In genomic region chr20:38161412-38161774, GRCh38 we compare ENCODE assay signal across 21 cellular contexts. TPM values are rescaled to one million over a fixed set of nuclear protein-coding genes. Genes with fewer than 3 reads are reported as not detected.
DNase-seq lines count a peak whose midpoint lies in the region; ATAC-seq, FAIRE-seq and TF ChIP-seq lines count a peak whose summit lies in the region.
"Had no signal": no experiment of that assay in that cellular context is flagged by ENCODE, and none has a peak within 500 bp of the region (broad histone marks: within the 10 kb centered on the region; RNA-seq: fewer than 3 reads in every experiment).

No MANE protein-coding gene starts in this region.

- no peak for ATAC-seq in activated CD8-positive, alpha-beta T cell treated with anti-CD3 and anti-CD28 coated beads, Interleukin-2, amount 10 ng/mL, durations not matched to agents 7 days and 5 days
- ATAC-seq in HG02798 (IDR thresholded peaks at IDR 0.05; ENCODE audit: poor library complexity, unreplicated experiment): no peak
- ATAC-seq in GM19035 (IDR thresholded peaks at IDR 0.05; ENCODE audit: unreplicated experiment): no peak

- intact Hi-C loops in PC-9 (cut with micrococcal nuclease; ENCODE audit: unreplicated experiment) (loop anchor here (10.0 kb wide), 2 partner anchors 257 to 597 kb away; partner anchors contain the start of gene VSTM2L), kidney (cut with DNase I) (loop anchor here (10.0 kb wide), 1 partner anchor 87 kb away; no protein-coding TSS in a partner anchor), stomach (cut with DNase I; ENCODE audit: low total_unique reads) (no loop called here)

- H3K27me3 ChIP-seq in PC-9 (ENCODE audit: insufficient read depth, low read depth): no peaks in the 10 kb centered on the region
- H3K27me3 ChIP-seq in stomach: no peaks in the 10 kb centered on the region
- H3K27me3 ChIP-seq: MG63 had no signal

- peaks cover 82% of the 10 kb centered on the region for H3K79me2 ChIP-seq in PC-9 (ENCODE audit: low read depth)

- no peak for FAIRE-seq in kidney (lab: Jason Lieb, UNC)
- FAIRE-seq: D721Med, H1 had no signal

- no TSS peak for BruUV-seq in PC-9 (replicated peaks; lab: Mats Ljungman, UMichigan)

- H3F3A ChIP-seq in PC-9 (ENCODE audit: insufficient read depth, low read depth): peaks cover 60% of the 10 kb centered on the region

- TF ChIP-seq POLR2A in stomach (IDR thresholded peaks at IDR 0.05): no peak

- H3K27ac ChIP-seq in PC-9: 0 out of 2 replicates have a peak overlapping the region, but pooled peaks have one; percentile 17
- peak overlapping the region; percentile 94 to 96 for H3K27ac ChIP-seq in coronary artery
- H3K27ac ChIP-seq in kidney (ENCODE audit: low read depth in 2 of 2, low read length in 2 of 2): no peak overlapping the region
- peak overlapping the region in 3 of 5 donors; percentile 12 to 85 (median 83) for H3K27ac ChIP-seq in stomach
- H3K27ac ChIP-seq: HL-60, KMS-11 had no signal

- H3K4me3 ChIP-seq in PC-9 (no peak overlapping the region), coronary artery (peak overlapping the region; percentile 82), kidney (ENCODE audit: low read length in 2 of 2) (no peak overlapping the region), stomach (no peak overlapping the region)
- H3K4me3 ChIP-seq: MG63 had no signal

- no peaks in the 10 kb centered on the region for H3K36me3 Mint-ChIP-seq in activated CD8-positive, alpha-beta T cell treated with anti-CD3 and anti-CD28 coated beads, Interleukin-2, amount 10 ng/mL, durations not matched to agents 7 days and 5 days (ENCODE audit: low read depth)
- H3K36me3 Mint-ChIP-seq: CD4-positive, alpha-beta memory T cell had no signal

- POLR2A ChIA-PET in PC-9 (lab: Charles Lee; ENCODE audit: unreplicated experiment): interaction anchor here (0.7 kb wide), 2 partner anchors 23 to 52 kb away, joined by 3 read pairs; no protein-coding TSS in a partner anchor
- POLR2A ChIA-PET in activated CD8-positive, alpha-beta T cell treated with anti-CD3 and anti-CD28 coated beads, Interleukin-2, amount 10 ng/mL, durations not matched to agents 7 days and 5 days (lab: Charles Lee): interaction anchor here (0.6 kb wide), 1 partner anchor 394 kb away, joined by 3 read pairs; no protein-coding TSS in a partner anchor

- DNase-seq in PC-9: no peak
- no peak for DNase-seq in coronary artery (ENCODE audit: low spot score)
- DNase-seq in kidney: peak; percentile 57
- DNase-seq in stomach: no peak
- DNase-seq in activated CD8-positive, alpha-beta T cell treated with anti-CD3 and anti-CD28 coated beads, Interleukin-2, amount 10 ng/mL, durations not matched to agents 7 days and 5 days: no peak
- DNase-seq in NCI-H2029 treated with DMSO at 0.1 percent for 48 hours (lab: John Stamatoyannopoulos, UW): no peak
- DNase-seq: CD4-positive, alpha-beta memory T cell; GF-D8; MG63; NCI-H1092 treated with DMSO at 0.1 percent for 48 hours; NCI-H1694; NCI-H446; NCI-H748 treated with DMSO at 0.1 percent for 48 hours; SHP77 had no signal

- TF ChIP-seq CTCF in PC-9 (conservative IDR thresholded peaks at IDR 0.05) (no peak), coronary artery (IDR thresholded peaks at IDR 0.05) (no peak), kidney (IDR thresholded peaks at IDR 0.05; ENCODE audit: borderline replicate concordance, extremely low read depth, insufficient read depth) (no peak), stomach (IDR thresholded peaks at IDR 0.05) (no peak)

- H2AFZ ChIP-seq in PC-9: no peak overlapping the region

- H3K9me3 ChIP-seq in PC-9 (ENCODE audit: insufficient read depth, low read depth) (no peaks in the 10 kb centered on the region), kidney (ENCODE audit: control insufficient read depth in 1 of 2, low read length in 2 of 2) (no peaks in the 10 kb centered on the region), stomach (no peaks in the 10 kb centered on the region)
- H3K9me3 ChIP-seq: MG63 had no signal

- H3K27ac Mint-ChIP-seq in activated CD8-positive, alpha-beta T cell treated with anti-CD3 and anti-CD28 coated beads, Interleukin-2, amount 10 ng/mL, durations not matched to agents 7 days and 5 days: no peak overlapping the region
- H3K27ac Mint-ChIP-seq: B cell; CD4-positive, alpha-beta memory T cell had no signal

- no peak overlapping the region for H3K4me3 Mint-ChIP-seq in activated CD8-positive, alpha-beta T cell treated with anti-CD3 and anti-CD28 coated beads, Interleukin-2, amount 10 ng/mL, durations not matched to agents 7 days and 5 days
- H3K4me3 Mint-ChIP-seq: B cell; CD4-positive, alpha-beta memory T cell had no signal

- no peaks in the 10 kb centered on the region for H3K9me2 ChIP-seq in PC-9 (ENCODE audit: insufficient read depth)

- peaks cover 13% of the 10 kb centered on the region for H3K27me3 Mint-ChIP-seq in activated CD8-positive, alpha-beta T cell treated with anti-CD3 and anti-CD28 coated beads, Interleukin-2, amount 10 ng/mL, durations not matched to agents 7 days and 5 days (ENCODE audit: low read depth)
- H3K27me3 Mint-ChIP-seq: B cell had no signal

- H3K36me3 ChIP-seq in PC-9 (ENCODE audit: low read depth) (peaks cover 69% of the 10 kb centered on the region), kidney (ENCODE audit: control insufficient read depth in 1 of 2, insufficient read depth in 2 of 2, low read length in 2 of 2) (no peaks in the 10 kb centered on the region), stomach (peaks cover 0 to 21% (median 11%) of the 10 kb centered on the region in 4 donors)

- CTCF ChIA-PET in PC-9 (lab: Charles Lee): no interaction called here
- CTCF ChIA-PET in activated CD8-positive, alpha-beta T cell treated with anti-CD3 and anti-CD28 coated beads, Interleukin-2, amount 10 ng/mL, durations not matched to agents 7 days and 5 days (lab: Charles Lee): interaction anchor here (0.7 to 3.8 kb wide), 3 partner anchors 88 to 104 kb away, joined by 3 to 15 read pairs (median 3); no protein-coding TSS in a partner anchor

- peaks cover 13% of the 10 kb centered on the region for H3K4me1 Mint-ChIP-seq in activated CD8-positive, alpha-beta T cell treated with anti-CD3 and anti-CD28 coated beads, Interleukin-2, amount 10 ng/mL, durations not matched to agents 7 days and 5 days (ENCODE audit: low read depth)

- H3K9ac ChIP-seq in kidney (ENCODE audit: low read length in 2 of 2): no peak overlapping the region
- H3K9ac ChIP-seq: KMS-11 had no signal

- peaks cover 45% of the 10 kb centered on the region for H3K4me1 ChIP-seq in PC-9 (replicated peaks; ENCODE audit: insufficient read depth)
- peaks cover 15 to 20% of the 10 kb centered on the region in 2 donors for H3K4me1 ChIP-seq in kidney (ENCODE audit: control insufficient read depth in 1 of 2, insufficient read depth in 1 of 2, low read depth in 1 of 2, low read length in 2 of 2)
- H3K4me1 ChIP-seq in stomach: peaks cover 36 to 95% (median 64%) of the 10 kb centered on the region in 4 donors

- H3K4me2 ChIP-seq in PC-9: peak overlapping the region; percentile 98; the same call in 1 of the 2 replicates
- H3K4me2 ChIP-seq: KMS-11 had no signal

- no peak for TF ChIP-seq EP300 in stomach (IDR thresholded peaks at IDR 0.05)

- peaks cover 44% of the 10 kb centered on the region for H4K20me1 ChIP-seq in PC-9 (ENCODE audit: insufficient read depth)

- WGBS in stomach, 5 donors: 86 to 93% (median 90%) methylated on average over 11 to 14 of the region's 14 CpGs

- no peaks in the 10 kb centered on the region for H3K9me3 Mint-ChIP-seq in activated CD8-positive, alpha-beta T cell treated with anti-CD3 and anti-CD28 coated beads, Interleukin-2, amount 10 ng/mL, durations not matched to agents 7 days and 5 days (ENCODE audit: insufficient read depth)
- H3K9me3 Mint-ChIP-seq: CD4-positive, alpha-beta memory T cell had no signal

RNA-seq across cellular contexts. Expression of gene TGM2, which starts 3.7 kb away (rescaled TPM):
- total RNA-seq in PC-9 (2021) (286 and 333 TPM in 2 replicates), kidney (611 TPM), stomach (100 to 1,000 TPM in 1 of 5 donors, 10 to 100 TPM in 4; 27.8 to 195 (median 44.3) TPM)
- polyA plus RNA-seq in kidney (ENCODE audit: insufficient read depth, low read depth, low replicate concordance) (44.6 TPM), stomach (10 to 100 TPM; 16.2 to 28.0 (median 25.1) TPM)
- under 1 TPM; 0.31 to 0.34 TPM for total RNA-seq in activated CD8-positive, alpha-beta T cell treated with anti-CD3 and anti-CD28 coated beads, Interleukin-2, amount 10 ng/mL, durations not matched to agents 7 days and 5 days

Comparison
In these comparisons a context has a peak if more than half of its experiments do, and no peak if none do; other contexts are left out.
1. H3K27ac ChIP-seq: peak in PC-9 (single experiment), coronary artery (2 of 2) and stomach (3 of 5); none in kidney (0 of 2).
2. RNA of gene TGM2, which starts 3.7 kb away (total RNA-seq): 611 TPM in kidney (single experiment), 286 to 333 TPM in PC-9 and 27.8 to 195 TPM in stomach; 0.31 to 0.34 TPM in activated CD8-positive, alpha-beta T cell treated with anti-CD3 and anti-CD28 coated beads, Interleukin-2, amount 10 ng/mL, durations not matched to agents 7 days and 5 days; every median in the first group is over 10 times any median in the second.